16 cellular contexts compared by ENCODE assay signal in the genomic region with DNA sequence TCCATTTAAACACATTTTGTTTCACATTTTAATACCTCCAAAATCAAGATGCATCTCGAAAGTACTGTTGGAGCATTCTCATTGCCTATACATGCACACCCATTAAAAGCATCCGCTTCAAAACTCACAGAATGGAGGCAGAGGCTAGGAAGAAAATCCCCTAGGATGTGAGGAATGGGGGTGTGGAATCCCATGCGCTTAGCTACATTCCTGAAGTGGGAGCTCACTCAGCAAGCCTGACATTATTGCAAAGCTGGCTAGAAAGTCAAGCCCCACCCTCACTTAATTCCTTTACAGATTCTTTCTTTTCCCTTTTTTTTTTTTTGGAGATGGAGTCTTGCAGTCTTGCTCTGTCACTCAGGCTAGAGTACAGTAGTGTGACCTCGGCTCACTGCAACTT. TPM values are rescaled to one million over a fixed set of nuclear protein-coding genes. Genes with fewer than 3 reads are reported as not detected.
DNase-seq lines count a peak whose midpoint lies in the region; ATAC-seq and TF ChIP-seq lines count a peak whose summit lies in the region.
"Had no signal": no experiment of that assay in that cellular context is flagged by ENCODE, and none has a peak within 500 bp of the region (broad histone marks: within the 10 kb centered on the region; RNA-seq: fewer than 3 reads in every experiment).

No MANE protein-coding gene starts in this region.

- no peaks in the 10 kb centered on the region for H3K9me3 Mint-ChIP-seq in neural progenitor cell
- H3K9me3 Mint-ChIP-seq in naive thymus-derived CD4-positive, alpha-beta T cell, result peaks cover 0 to 5% (median 0%) of the 10 kb centered on the region in 11 donors
- H3K9me3 Mint-ChIP-seq: activated B cell treated with CpG ODN at 0.5 μM for 24 hours, immature natural killer cell had no signal

- H3K4me2 ChIP-seq in neural progenitor cell, result no peak overlapping the region

- H3F3A ChIP-seq in neural progenitor cell (ENCODE audit: low read depth), result peaks cover 12% of the 10 kb centered on the region

- no peak overlapping the region for H3K27ac Mint-ChIP-seq in neural progenitor cell
- no peak overlapping the region for H3K27ac Mint-ChIP-seq in naive thymus-derived CD4-positive, alpha-beta T cell
- H3K27ac Mint-ChIP-seq: activated B cell treated with CpG ODN at 0.5 μM for 24 hours; CD8-positive, alpha-beta memory T cell; immature natural killer cell had no signal

- H3K4me3 Mint-ChIP-seq in neural progenitor cell, result no peak overlapping the region
- H3K4me3 Mint-ChIP-seq in naive thymus-derived CD4-positive, alpha-beta T cell, result no peak overlapping the region
- H3K4me3 Mint-ChIP-seq: activated B cell treated with CpG ODN at 0.5 μM for 24 hours; naive thymus-derived CD8-positive, alpha-beta T cell had no signal

- peaks cover 4% of the 10 kb centered on the region for H3K36me3 Mint-ChIP-seq in neural progenitor cell
- peaks cover 0 to 5% (median 3%) of the 10 kb centered on the region in 5 donors for H3K36me3 Mint-ChIP-seq in naive thymus-derived CD4-positive, alpha-beta T cell
- H3K36me3 Mint-ChIP-seq: immature natural killer cell had no signal

- peak; percentile 75 for DNase-seq in Daoy (ENCODE audit: low read depth)
- peak; percentile 82 for DNase-seq in MG63
- DNase-seq in choroid plexus epithelial cell (ENCODE audit: low read depth), result peak; percentile 72
- peak; percentile 51 for DNase-seq in neural progenitor cell (ENCODE audit: low spot score)
- no peak for DNase-seq in left ventricle myocardium inferior
- no peak for DNase-seq in mucosa of gallbladder (ENCODE audit: low spot score)
- no peak for DNase-seq in naive thymus-derived CD4-positive, alpha-beta T cell
- DNase-seq: activated B cell treated with CpG ODN at 0.5 μM for 24 hours; CD8-positive, alpha-beta memory T cell; immature natural killer cell; naive thymus-derived CD8-positive, alpha-beta T cell; NCI-H510A treated with DMSO at 0.1 percent for 48 hours; SIG-M5; spleen had no signal

- no peak overlapping the region for H3K9ac ChIP-seq in neural progenitor cell

- intact Hi-C loops in left ventricle myocardium inferior (cut with micrococcal nuclease), result loop anchor here (5.0 kb wide), 1 partner anchor 138 kb away; no protein-coding TSS in a partner anchor
- intact Hi-C loops in naive thymus-derived CD4-positive, alpha-beta T cell (cut with micrococcal nuclease), result no loop called here

- H3K36me3 ChIP-seq in MG63, result no peaks in the 10 kb centered on the region
- no peaks in the 10 kb centered on the region for H3K36me3 ChIP-seq in neural progenitor cell
- H3K36me3 ChIP-seq in left ventricle myocardium inferior, result no peaks in the 10 kb centered on the region
- peaks cover 0 to 4% (median 0%) of the 10 kb centered on the region in 3 experiments for H3K36me3 ChIP-seq in naive thymus-derived CD4-positive, alpha-beta T cell (ENCODE audit: control insufficient read depth in 2 of 3, insufficient read depth in 3 of 3, low read length in 3 of 3)
- H3K36me3 ChIP-seq: spleen had no signal

- H3K79me2 ChIP-seq in neural progenitor cell (ENCODE audit: low read depth), result peaks cover 4% of the 10 kb centered on the region

- H3K4me1 ChIP-seq in neural progenitor cell, result no peaks in the 10 kb centered on the region
- H3K4me1 ChIP-seq in left ventricle myocardium inferior, result peaks cover 15% of the 10 kb centered on the region
- peaks cover 0 to 5% of the 10 kb centered on the region in 2 donors for H3K4me1 ChIP-seq in naive thymus-derived CD4-positive, alpha-beta T cell (ENCODE audit: control insufficient read depth in 2 of 2, insufficient read depth in 2 of 2, low read length in 2 of 2)

- H3K9me3 ChIP-seq in MG63, result peaks cover 8% of the 10 kb centered on the region; the same call in 1 of the 2 replicates
- H3K9me3 ChIP-seq in neural progenitor cell (ENCODE audit: low read depth), result no peaks in the 10 kb centered on the region
- peaks cover 6% of the 10 kb centered on the region for H3K9me3 ChIP-seq in left ventricle myocardium inferior (replicated peaks)
- H3K9me3 ChIP-seq in naive thymus-derived CD4-positive, alpha-beta T cell (ENCODE audit: control insufficient read depth in 2 of 3, low read length in 3 of 3), result no peaks in the 10 kb centered on the region

- H2AFZ ChIP-seq in neural progenitor cell (replicated peaks), result no peak overlapping the region

- no peaks in the 10 kb centered on the region for H4K20me1 ChIP-seq in neural progenitor cell (ENCODE audit: low read depth)

- no peaks in the 10 kb centered on the region for H3K27me3 ChIP-seq in MG63
- peaks cover 17% of the 10 kb centered on the region for H3K27me3 ChIP-seq in neural progenitor cell
- H3K27me3 ChIP-seq in left ventricle myocardium inferior (ENCODE audit: low read depth), result peaks cover 51% of the 10 kb centered on the region
- peaks cover 0 to 4% of the 10 kb centered on the region in 2 donors for H3K27me3 ChIP-seq in naive thymus-derived CD4-positive, alpha-beta T cell (ENCODE audit: control insufficient read depth in 2 of 2, insufficient read depth in 2 of 2, low read length in 2 of 2)
- H3K27me3 ChIP-seq: spleen had no signal

- TF ChIP-seq CTCF in choroid plexus epithelial cell (conservative IDR thresholded peaks at IDR 0.05; ENCODE audit: low read depth, low read length), result no peak
- no peak for TF ChIP-seq CTCF in neural progenitor cell (IDR thresholded peaks at IDR 0.05)
- no peak for TF ChIP-seq CTCF in left ventricle myocardium inferior (IDR thresholded peaks at IDR 0.05; ENCODE audit: borderline replicate concordance)

- CTCF ChIA-PET in naive thymus-derived CD4-positive, alpha-beta T cell (lab: Charles Lee), result interaction anchor here (0.7 kb wide), 1 partner anchor 8 kb away, joined by 5 read pairs; no protein-coding TSS in a partner anchor

- POLR2A ChIA-PET in naive thymus-derived CD4-positive, alpha-beta T cell (lab: Charles Lee), result no interaction called here

- H3K27me3 Mint-ChIP-seq in neural progenitor cell (ENCODE audit: insufficient read depth, low read depth), result peaks cover 5% of the 10 kb centered on the region
- peaks cover 0 to 6% (median 0%) of the 10 kb centered on the region in 5 donors for H3K27me3 Mint-ChIP-seq in naive thymus-derived CD4-positive, alpha-beta T cell
- H3K27me3 Mint-ChIP-seq: activated B cell treated with CpG ODN at 0.5 μM for 24 hours had no signal

- no peak for ATAC-seq in HG03139 (IDR thresholded peaks at IDR 0.05; ENCODE audit: unreplicated experiment)
- no peak for ATAC-seq in naive thymus-derived CD4-positive, alpha-beta T cell
- ATAC-seq: naive thymus-derived CD8-positive, alpha-beta T cell had no signal

- no peak overlapping the region for H3K4me3 ChIP-seq in MG63
- no peak overlapping the region for H3K4me3 ChIP-seq in choroid plexus epithelial cell (ENCODE audit: low read depth, low read length)
- H3K4me3 ChIP-seq in neural progenitor cell, result no peak overlapping the region
- no peak overlapping the region for H3K4me3 ChIP-seq in left ventricle myocardium inferior
- no peak overlapping the region for H3K4me3 ChIP-seq in naive thymus-derived CD4-positive, alpha-beta T cell (ENCODE audit: low read length)
- H3K4me3 ChIP-seq: spleen had no signal

- H3K4me1 Mint-ChIP-seq in neural progenitor cell, result peaks cover 8% of the 10 kb centered on the region
- H3K4me1 Mint-ChIP-seq in naive thymus-derived CD4-positive, alpha-beta T cell, result peaks cover 0 to 16% (median 14%) of the 10 kb centered on the region in 7 donors

- no peak overlapping the region for H3K27ac ChIP-seq in neural progenitor cell
- no peak overlapping the region for H3K27ac ChIP-seq in left ventricle myocardium inferior (replicated peaks)
- no peak overlapping the region for H3K27ac ChIP-seq in naive thymus-derived CD4-positive, alpha-beta T cell (ENCODE audit: low read depth, low read length)
- H3K27ac ChIP-seq: spleen had no signal

RNA-seq across cellular contexts. Expression of gene FAM32A, which starts 4.6 kb away (rescaled TPM):
- total RNA-seq in Daoy (2014; rRNA removed; shearing (Covaris generic)), result 231 and 233 TPM in 2 replicates
- 128 and 150 TPM in 2 replicates for total RNA-seq in MG63 (2014; rRNA removed; shearing (Covaris generic); ENCODE audit: low replicate concordance)
- total RNA-seq in neural progenitor cell (ENCODE audit: low replicate concordance) (137 and 139 TPM in 2 replicates), left ventricle myocardium inferior (34.3 TPM), mucosa of gallbladder (71.6 TPM)
- total RNA-seq in naive thymus-derived CD4-positive, alpha-beta T cell, result 10 to 100 TPM; 45.9 to 69.4 (median 65.9) TPM
- polyA plus RNA-seq in naive thymus-derived CD4-positive, alpha-beta T cell, result 100 to 1,000 TPM; 139 to 177 TPM

RNA-seq across cellular contexts. Expression of gene CIB3, which starts 7.3 kb away (rescaled TPM):
- not detected in 2 replicates for total RNA-seq in Daoy (2014; rRNA removed; shearing (Covaris generic))
- total RNA-seq in MG63 (2014; rRNA removed; shearing (Covaris generic); ENCODE audit: low replicate concordance), result not detected in 2 replicates
- not detected in 2 replicates for total RNA-seq in neural progenitor cell (ENCODE audit: low replicate concordance)
- not detected for total RNA-seq in left ventricle myocardium inferior
- total RNA-seq in mucosa of gallbladder, result not detected
- not detected for total RNA-seq in naive thymus-derived CD4-positive, alpha-beta T cell
- not detected for polyA plus RNA-seq in naive thymus-derived CD4-positive, alpha-beta T cell
- total RNA-seq: activated B cell treated with CpG ODN at 0.5 μM for 24 hours; CD8-positive, alpha-beta memory T cell; H1; naive thymus-derived CD8-positive, alpha-beta T cell; spleen had no signal
- polyA plus RNA-seq: CD8-positive, alpha-beta memory T cell; H1; immature natural killer cell; naive thymus-derived CD8-positive, alpha-beta T cell had no signal

RNA-seq across cellular contexts. Expression of gene AP1M1, which starts 17.1 kb away (rescaled TPM):
- total RNA-seq in Daoy (2014; rRNA removed; shearing (Covaris generic)), result 86.2 and 86.8 TPM in 2 replicates
- 85.6 and 135 TPM in 2 replicates for total RNA-seq in MG63 (2014; rRNA removed; shearing (Covaris generic); ENCODE audit: low replicate concordance)
- total RNA-seq in neural progenitor cell (ENCODE audit: low replicate concordance) (26.5 and 53.3 TPM in 2 replicates), left ventricle myocardium inferior (38.5 TPM), mucosa of gallbladder (84.0 TPM)
- 100 to 1,000 TPM in 4 of 5 experiments, 10 to 100 TPM in 1; 94.9 to 149 (median 125) TPM for total RNA-seq in naive thymus-derived CD4-positive, alpha-beta T cell
- polyA plus RNA-seq in naive thymus-derived CD4-positive, alpha-beta T cell, result 100 to 1,000 TPM; 134 to 169 TPM

RNA-seq across cellular contexts. Expression of gene HSH2D, which starts 37.1 kb away (rescaled TPM):
- total RNA-seq in Daoy (2014; rRNA removed; shearing (Covaris generic)), result not detected in 2 replicates
- not detected in 2 replicates for total RNA-seq in MG63 (2014; rRNA removed; shearing (Covaris generic); ENCODE audit: low replicate concordance)
- total RNA-seq in neural progenitor cell (ENCODE audit: low replicate concordance) (not detected in 2 replicates), left ventricle myocardium inferior (0.16 TPM), mucosa of gallbladder (14.0 TPM)
- 10 to 100 TPM; 20.0 to 60.0 (median 46.4) TPM for total RNA-seq in naive thymus-derived CD4-positive, alpha-beta T cell
- polyA plus RNA-seq in naive thymus-derived CD4-positive, alpha-beta T cell, result 10 to 100 TPM in 1 of 2 donors, 1 to 10 TPM in 1; 7.2 to 17.8 TPM

Comparison
In these comparisons a context has a peak if more than half of its experiments do, and no peak if none do; other contexts are left out.
1. DNase-seq: peak in Daoy (single experiment), MG63 (single experiment), choroid plexus epithelial cell (single experiment) and neural progenitor cell (single experiment); none in left ventricle myocardium inferior (single experiment), mucosa of gallbladder (single experiment) and naive thymus-derived CD4-positive, alpha-beta T cell (0 of 9).